In genomic region chr2:70301344-70302194, GRCh38 we compare ENCODE assay signal across 1 cellular context.
TF ChIP-seq lines count a peak whose summit lies in the region.

Gene FAM136A, minus strand, starts transcription at chr2:70302067. Its CDS starts 56 bp downstream, at chr2:70302011.

TF ChIP-seq in HepG2, 621 proteins besides CTCF, POLR2A, EP300 and RAD21 (continued from another document and continues in another):
- TF ChIP-seq DZIP1 (CRISPR knock-in tag; IDR thresholded peaks at IDR 0.05): no peak
- TF ChIP-seq ZNF784 (CRISPR knock-in tag; IDR thresholded peaks at IDR 0.05; ENCODE audit: borderline replicate concordance): peak; percentile 78
- TF ChIP-seq ZNF713 (CRISPR knock-in tag; IDR thresholded peaks at IDR 0.05): 0 out of 2 replicates have a peak, but pooled peaks have one; percentile 23
- TF ChIP-seq ZNF552 (CRISPR knock-in tag; IDR thresholded peaks at IDR 0.05; ENCODE audit: borderline replicate concordance): 0 out of 2 replicates have a peak, but pooled peaks have one; percentile 41
- no peak for TF ChIP-seq RCOR2 (CRISPR knock-in tag; IDR thresholded peaks at IDR 0.05)
- TF ChIP-seq ZNF496 (CRISPR knock-in tag; IDR thresholded peaks at IDR 0.05; ENCODE audit: insufficient replicate concordance): no peak
- TF ChIP-seq ZNF501 (CRISPR knock-in tag; IDR thresholded peaks at IDR 0.05): no peak; the same call in none of the 2 replicates
- peak; percentile 40; the same call in 1 of the 2 replicates for TF ChIP-seq RXRB (CRISPR knock-in tag; IDR thresholded peaks at IDR 0.05; ENCODE audit: borderline replicate concordance)
- TF ChIP-seq HINFP (CRISPR knock-in tag; IDR thresholded peaks at IDR 0.05; ENCODE audit: low read depth): peak; percentile 68; the same call in 1 of the 2 replicates
- no peak for TF ChIP-seq SRSF9 (IDR thresholded peaks at IDR 0.05; ENCODE audit: borderline replicate concordance, insufficient read depth, low read depth, low read length, poor library complexity, severe bottlenecking)
- 0 out of 2 replicates have a peak, but pooled peaks have one; percentile 20 for TF ChIP-seq ZNF362 (CRISPR knock-in tag; IDR thresholded peaks at IDR 0.05; ENCODE audit: borderline replicate concordance)
- TF ChIP-seq ZNF644 (CRISPR knock-in tag; IDR thresholded peaks at IDR 0.05; ENCODE audit: low read depth): peak; percentile 6; the same call in 1 of the 2 replicates
- peak; percentile 87; the same call in 1 of the 2 replicates for TF ChIP-seq HIVEP1 (CRISPR knock-in tag; IDR thresholded peaks at IDR 0.05)
- TF ChIP-seq ESRRA (CRISPR knock-in tag; IDR thresholded peaks at IDR 0.05; ENCODE audit: low read depth): peak; percentile 84
- TF ChIP-seq ZNF451 (CRISPR knock-in tag; IDR thresholded peaks at IDR 0.05): peak; percentile 43; the same call in 1 of the 2 replicates
- no peak for TF ChIP-seq DDIT3 (CRISPR knock-in tag; IDR thresholded peaks at IDR 0.05)
- TF ChIP-seq MAF1 (CRISPR knock-in tag; IDR thresholded peaks at IDR 0.05; ENCODE audit: borderline replicate concordance): peak; percentile 92; the same call in 1 of the 2 replicates
- peak; percentile 63 for TF ChIP-seq TFDP1 (CRISPR knock-in tag; IDR thresholded peaks at IDR 0.05; ENCODE audit: borderline replicate concordance)
- no peak for TF ChIP-seq NPAS2 (CRISPR knock-in tag; IDR thresholded peaks at IDR 0.05; ENCODE audit: borderline replicate concordance)
- TF ChIP-seq ZBTB42 (CRISPR knock-in tag; IDR thresholded peaks at IDR 0.05): peak; percentile 82
- 0 out of 2 replicates have a peak, but pooled peaks have one; percentile 4 for TF ChIP-seq LCORL (IDR thresholded peaks at IDR 0.05)
- TF ChIP-seq LCORL (CRISPR knock-in tag; IDR thresholded peaks at IDR 0.05): peak; percentile 85
- 0 out of 2 replicates have a peak, but pooled peaks have one; percentile 22 for TF ChIP-seq EHMT2 (IDR thresholded peaks at IDR 0.05; ENCODE audit: borderline replicate concordance, low read depth, low read length)
- TF ChIP-seq THAP11 (CRISPR knock-in tag; IDR thresholded peaks at IDR 0.05): peak; percentile 64; the same call in 1 of the 2 replicates
- no peak for TF ChIP-seq IKZF1 (IDR thresholded peaks at IDR 0.05)
- no peak for TF ChIP-seq ZNF10 (CRISPR knock-in tag; IDR thresholded peaks at IDR 0.05; ENCODE audit: borderline replicate concordance, low read depth)
- TF ChIP-seq SMAD3 (CRISPR knock-in tag; IDR thresholded peaks at IDR 0.05): no peak
- peak; percentile 42 for TF ChIP-seq TBX3 (IDR thresholded peaks at IDR 0.05; ENCODE audit: borderline replicate concordance)
- no peak for TF ChIP-seq ETS1 (CRISPR knock-in tag; IDR thresholded peaks at IDR 0.05)
- peak; percentile 32; the same call in 1 of the 2 replicates for TF ChIP-seq ZNF678 (CRISPR knock-in tag; IDR thresholded peaks at IDR 0.05)
- peak; percentile 90 for TF ChIP-seq TEAD2 (CRISPR knock-in tag; IDR thresholded peaks at IDR 0.05)
- TF ChIP-seq BATF2 (CRISPR knock-in tag; IDR thresholded peaks at IDR 0.05): 0 out of 2 replicates have a peak, but pooled peaks have one; percentile 0
- TF ChIP-seq ZNF382 (CRISPR knock-in tag; IDR thresholded peaks at IDR 0.05; ENCODE audit: borderline replicate concordance): no peak
- 0 out of 2 replicates have a peak, but pooled peaks have one; percentile 24 for TF ChIP-seq ZNF251 (CRISPR knock-in tag; IDR thresholded peaks at IDR 0.05)
- TF ChIP-seq PHF21A (CRISPR knock-in tag; IDR thresholded peaks at IDR 0.05): peak; percentile 79; the same call in 1 of the 2 replicates
- no peak; the same call in 1 of the 2 replicates for TF ChIP-seq DMTF1 (CRISPR knock-in tag; IDR thresholded peaks at IDR 0.05)
- TF ChIP-seq SP1 (IDR thresholded peaks at IDR 0.05): no peak
- TF ChIP-seq SP1 (CRISPR knock-in tag; IDR thresholded peaks at IDR 0.05): peak; percentile 83
- no peak; the same call in 1 of the 2 replicates for TF ChIP-seq SIX1 (CRISPR knock-in tag; IDR thresholded peaks at IDR 0.05; ENCODE audit: borderline replicate concordance)
- peak; percentile 96 for TF ChIP-seq AGO2 (optimal IDR thresholded peaks at IDR 0.05; ENCODE audit: low read depth, low read length)
- TF ChIP-seq DMAP1 (CRISPR knock-in tag; IDR thresholded peaks at IDR 0.05): peak; percentile 93
- TF ChIP-seq ZXDC (CRISPR knock-in tag; IDR thresholded peaks at IDR 0.05): peak; percentile 62; the same call in 1 of the 2 replicates
